ENCODE assay signal across 23 cellular contexts in genomic region chr7:133360201-133360600, GRCh38.
DNase-seq lines count a peak whose midpoint lies in the region; ATAC-seq, FAIRE-seq and TF ChIP-seq lines count a peak whose summit lies in the region.
"Had no signal": no experiment of that assay in that cellular context is flagged by ENCODE, and none has a peak within 500 bp of the region (broad histone marks: within the 10 kb centered on the region; RNA-seq: fewer than 3 reads in every experiment).

No MANE protein-coding gene starts in this region.

- no peak overlapping the region for H2AFZ ChIP-seq in astrocyte (ENCODE audit: low read depth, low read length)
- H2AFZ ChIP-seq: GM23248, PC-9 had no signal

- peaks cover 2% of the 10 kb centered on the region for H3K36me3 Mint-ChIP-seq in astrocyte (ENCODE audit: low read depth, unreplicated experiment)

- no peaks in the 10 kb centered on the region for H3K79me2 ChIP-seq in astrocyte (ENCODE audit: insufficient read depth, low read length)

- H3K4me1 Mint-ChIP-seq in astrocyte (ENCODE audit: low read depth, unreplicated experiment) = peaks cover 25% of the 10 kb centered on the region

- peak; percentile 17 for FAIRE-seq in astrocyte (lab: Jason Lieb, UNC)
- FAIRE-seq: D721Med had no signal

- H3K9me3 ChIP-seq in A673 (ENCODE audit: low read depth, low read length, poor library complexity, severe bottlenecking) (no peaks in the 10 kb centered on the region), HUES64 (ENCODE audit: insufficient read depth, low read depth, low read length) (no peaks in the 10 kb centered on the region), astrocyte (ENCODE audit: insufficient read depth, low read depth, low read length) (no peaks in the 10 kb centered on the region), iPS-20b (ENCODE audit: insufficient read depth, low read depth, low read length) (no peaks in the 10 kb centered on the region)
- H3K9me3 ChIP-seq: BLaER1 treated with 17β-estradiol and CSF1 and Interleukin-3, amounts not matched to agents 10 nM and 100 nM had no signal

- H3K27ac Mint-ChIP-seq in astrocyte (ENCODE audit: unreplicated experiment) = no peak overlapping the region
- H3K27ac Mint-ChIP-seq: CD4-positive, alpha-beta T cell had no signal

- H3K36me3 ChIP-seq in A673 (ENCODE audit: insufficient read depth, low read length, poor library complexity, severe bottlenecking) = no peaks in the 10 kb centered on the region
- H3K36me3 ChIP-seq in HUES64 (ENCODE audit: insufficient read depth, low read length) = peaks cover 7% of the 10 kb centered on the region; the same call in 1 of the 2 replicates
- H3K36me3 ChIP-seq in astrocyte (ENCODE audit: insufficient read depth, low read length) = no peaks in the 10 kb centered on the region
- H3K36me3 ChIP-seq in iPS-20b (ENCODE audit: insufficient read depth, low read depth, low read length) = no peaks in the 10 kb centered on the region; the same call in 1 of the 2 replicates
- H3K36me3 ChIP-seq: SJCRH30 had no signal

- no peaks in the 10 kb centered on the region for H3K9me3 Mint-ChIP-seq in astrocyte (ENCODE audit: unreplicated experiment)
- H3K9me3 Mint-ChIP-seq: CD4-positive, alpha-beta T cell had no signal

- POLR2A ChIA-PET in A673 (lab: Charles Lee; ENCODE audit: low non-redundant PET) = no interaction called here

- H3K9ac ChIP-seq in HUES64 (ENCODE audit: low read depth, low read length) = no peak overlapping the region
- H3K9ac ChIP-seq in astrocyte (ENCODE audit: low read length) = no peak overlapping the region
- H3K9ac ChIP-seq in iPS-20b (ENCODE audit: low read depth, low read length) = no peak overlapping the region
- H3K9ac ChIP-seq: BLaER1 treated with 17β-estradiol and CSF1 and Interleukin-3, amounts not matched to agents 10 nM and 100 nM; GM23248 had no signal

- in situ Hi-C loops in KBM-7 (cut with MboI; ENCODE audit: low pct_unique_long_range_greater_than_20kb, low sequenced_read_pairs) = no loop called here

- peak overlapping the region; percentile 18 for H3K27ac ChIP-seq in A673 (ENCODE audit: low read depth, low read length, poor library complexity, severe bottlenecking)
- H3K27ac ChIP-seq in HUES64 (ENCODE audit: low read depth, low read length) = peak overlapping the region; percentile 63; the same call in 1 of the 2 replicates
- H3K27ac ChIP-seq in astrocyte (ENCODE audit: low read depth, low read length) = no peak overlapping the region
- no peak overlapping the region for H3K27ac ChIP-seq in iPS-20b (ENCODE audit: low read length)
- H3K27ac ChIP-seq: BLaER1 treated with 17β-estradiol and CSF1 and Interleukin-3, amounts not matched to agents 10 nM and 100 nM; GM23248; PC-9; SJCRH30 had no signal

- CTCF ChIA-PET in A673 (lab: Charles Lee) = no interaction called here

- H3K4me1 ChIP-seq in A673 (ENCODE audit: insufficient read depth, low read length, poor library complexity, severe bottlenecking) = peaks cover 31% of the 10 kb centered on the region
- H3K4me1 ChIP-seq in HUES64 (ENCODE audit: insufficient read depth, low read length) = peaks cover 26% of the 10 kb centered on the region
- peaks cover 12% of the 10 kb centered on the region for H3K4me1 ChIP-seq in astrocyte (ENCODE audit: insufficient read depth, low read length)
- peaks cover 30% of the 10 kb centered on the region for H3K4me1 ChIP-seq in iPS-20b (ENCODE audit: insufficient read depth, low read length)
- H3K4me1 ChIP-seq: SJCRH30 had no signal

- no peaks in the 10 kb centered on the region for H4K20me1 ChIP-seq in astrocyte (ENCODE audit: insufficient read depth, low read length)

- no peak for DNase-seq in A673 (ENCODE audit: low spot score)
- no peak for DNase-seq in astrocyte (ENCODE audit: low read depth)
- no peak for DNase-seq in KBM-7
- DNase-seq in germinal center (ENCODE audit: low spot score) = no peak
- DNase-seq: AML-193; CD4-positive, alpha-beta T cell; HCEC 1CT; Karpas-422; NCI-H1092; NCI-H1436; NCI-H187; NCI-H2081 treated with DMSO at 0.1 percent for 48 hours; NCI-H524; NCI-H748 treated with DMSO at 0.1 percent for 48 hours; PC-9; SJCRH30 had no signal

- WGBS in HUES64 = 79% methylated on average over 2 of the region's 2 CpGs

- no peak for TF ChIP-seq CTCF in A673 (conservative IDR thresholded peaks at IDR 0.05; ENCODE audit: low read depth, low read length)
- TF ChIP-seq CTCF in astrocyte (IDR thresholded peaks at IDR 0.05; ENCODE audit: insufficient read depth, low read depth, low read length) = no peak

- ATAC-seq in GM21390 (IDR thresholded peaks at IDR 0.05; ENCODE audit: unreplicated experiment) = no peak
- ATAC-seq: Right ventricle myocardium inferior had no signal

- H3K4me3 Mint-ChIP-seq in astrocyte (ENCODE audit: unreplicated experiment) = no peak overlapping the region
- H3K4me3 Mint-ChIP-seq: CD4-positive, alpha-beta T cell had no signal

- H3K27me3 Mint-ChIP-seq in astrocyte (ENCODE audit: low read depth, unreplicated experiment) = no peaks in the 10 kb centered on the region
- H3K27me3 Mint-ChIP-seq: CD4-positive, alpha-beta T cell had no signal

- H3K4me3 ChIP-seq in A673 (ENCODE audit: low read depth, low read length, poor library complexity, severe bottlenecking) = no peak overlapping the region
- H3K4me3 ChIP-seq in HUES64 (ENCODE audit: low read length) = no peak overlapping the region
- H3K4me3 ChIP-seq in astrocyte (ENCODE audit: insufficient read depth, low read depth, low read length) = no peak overlapping the region
- peak overlapping the region; percentile 26 for H3K4me3 ChIP-seq in iPS-20b (ENCODE audit: low read length)
- H3K4me3 ChIP-seq: BLaER1 treated with 17β-estradiol and CSF1 and Interleukin-3, amounts not matched to agents 10 nM and 100 nM; GM23248; PC-9; SJCRH30 had no signal

- H3K27me3 ChIP-seq in A673 (replicated peaks; ENCODE audit: insufficient read depth, low read depth, low read length, poor library complexity) (no peaks in the 10 kb centered on the region), HUES64 (ENCODE audit: insufficient read depth, low read length) (no peaks in the 10 kb centered on the region), astrocyte (ENCODE audit: insufficient read depth, low read length) (no peaks in the 10 kb centered on the region), iPS-20b (ENCODE audit: insufficient read depth, low read length) (no peaks in the 10 kb centered on the region)
- H3K27me3 ChIP-seq: BLaER1 treated with 17β-estradiol and CSF1 and Interleukin-3, amounts not matched to agents 10 nM and 100 nM; SJCRH30 had no signal

- BruUV-seq in A673 (replicated peaks; lab: Mats Ljungman, UMichigan) = no TSS peak

- H3K4me2 ChIP-seq in astrocyte (ENCODE audit: low read length) = no peak overlapping the region
- H3K4me2 ChIP-seq: BLaER1 treated with 17β-estradiol and CSF1 and Interleukin-3, amounts not matched to agents 10 nM and 100 nM; PC-9 had no signal

- intact Hi-C loops in A673 (cut with micrococcal nuclease; ENCODE audit: unreplicated experiment) = no loop called here

Comparison
In these comparisons a context has a peak if more than half of its experiments do, and no peak if none do; other contexts are left out.
1. H3K27ac ChIP-seq: peak in A673 (single experiment) and HUES64 (single experiment); none in astrocyte (single experiment) and iPS-20b (single experiment).